Comparison of ENCODE assay signal across 2 cellular contexts in the genomic region with DNA sequence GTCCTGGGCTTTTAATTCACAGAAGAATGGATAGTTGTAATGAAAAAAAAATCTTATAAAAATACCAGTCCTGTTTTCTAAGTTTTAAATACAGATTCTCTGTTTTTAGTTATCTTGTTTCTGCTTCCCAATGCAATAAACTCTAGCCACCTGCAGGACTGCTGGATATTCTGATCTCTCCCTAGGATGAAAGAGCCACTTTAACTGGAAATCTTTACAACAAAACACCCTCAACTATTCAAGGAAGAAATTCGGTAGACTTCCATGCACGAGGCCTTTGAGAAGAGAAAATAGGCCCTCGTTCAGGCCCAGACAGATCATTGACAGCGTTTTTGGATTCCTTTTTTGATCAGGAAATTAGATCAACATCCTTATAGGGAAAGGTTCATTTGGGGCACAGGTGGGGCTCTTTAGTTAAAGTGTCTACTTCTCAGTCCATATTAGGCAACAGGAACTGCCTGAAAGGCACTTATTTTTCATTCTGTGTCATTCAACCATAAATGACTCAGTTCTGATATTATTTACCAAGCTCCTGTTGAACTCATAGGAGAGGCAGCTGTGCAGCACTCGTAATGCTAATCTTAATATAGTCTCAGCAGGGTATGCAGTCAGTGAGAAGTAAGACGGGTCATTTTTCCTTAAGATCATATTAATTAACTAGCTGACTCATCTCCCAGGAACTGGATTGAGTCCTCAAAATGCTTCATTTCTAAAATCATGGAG.
TF ChIP-seq lines count a peak whose summit lies in the region.

No MANE protein-coding gene starts in this region.

TF ChIP-seq in HEK293T, 16 proteins besides CTCF, POLR2A, EP300 and RAD21 (continued from another document):
- no peak for TF ChIP-seq ELF4 (IDR thresholded peaks at IDR 0.05)

TF ChIP-seq in GM23338, 12 proteins besides CTCF, POLR2A, EP300 and RAD21 (continued from another document):
- TF ChIP-seq, protein P1, sequence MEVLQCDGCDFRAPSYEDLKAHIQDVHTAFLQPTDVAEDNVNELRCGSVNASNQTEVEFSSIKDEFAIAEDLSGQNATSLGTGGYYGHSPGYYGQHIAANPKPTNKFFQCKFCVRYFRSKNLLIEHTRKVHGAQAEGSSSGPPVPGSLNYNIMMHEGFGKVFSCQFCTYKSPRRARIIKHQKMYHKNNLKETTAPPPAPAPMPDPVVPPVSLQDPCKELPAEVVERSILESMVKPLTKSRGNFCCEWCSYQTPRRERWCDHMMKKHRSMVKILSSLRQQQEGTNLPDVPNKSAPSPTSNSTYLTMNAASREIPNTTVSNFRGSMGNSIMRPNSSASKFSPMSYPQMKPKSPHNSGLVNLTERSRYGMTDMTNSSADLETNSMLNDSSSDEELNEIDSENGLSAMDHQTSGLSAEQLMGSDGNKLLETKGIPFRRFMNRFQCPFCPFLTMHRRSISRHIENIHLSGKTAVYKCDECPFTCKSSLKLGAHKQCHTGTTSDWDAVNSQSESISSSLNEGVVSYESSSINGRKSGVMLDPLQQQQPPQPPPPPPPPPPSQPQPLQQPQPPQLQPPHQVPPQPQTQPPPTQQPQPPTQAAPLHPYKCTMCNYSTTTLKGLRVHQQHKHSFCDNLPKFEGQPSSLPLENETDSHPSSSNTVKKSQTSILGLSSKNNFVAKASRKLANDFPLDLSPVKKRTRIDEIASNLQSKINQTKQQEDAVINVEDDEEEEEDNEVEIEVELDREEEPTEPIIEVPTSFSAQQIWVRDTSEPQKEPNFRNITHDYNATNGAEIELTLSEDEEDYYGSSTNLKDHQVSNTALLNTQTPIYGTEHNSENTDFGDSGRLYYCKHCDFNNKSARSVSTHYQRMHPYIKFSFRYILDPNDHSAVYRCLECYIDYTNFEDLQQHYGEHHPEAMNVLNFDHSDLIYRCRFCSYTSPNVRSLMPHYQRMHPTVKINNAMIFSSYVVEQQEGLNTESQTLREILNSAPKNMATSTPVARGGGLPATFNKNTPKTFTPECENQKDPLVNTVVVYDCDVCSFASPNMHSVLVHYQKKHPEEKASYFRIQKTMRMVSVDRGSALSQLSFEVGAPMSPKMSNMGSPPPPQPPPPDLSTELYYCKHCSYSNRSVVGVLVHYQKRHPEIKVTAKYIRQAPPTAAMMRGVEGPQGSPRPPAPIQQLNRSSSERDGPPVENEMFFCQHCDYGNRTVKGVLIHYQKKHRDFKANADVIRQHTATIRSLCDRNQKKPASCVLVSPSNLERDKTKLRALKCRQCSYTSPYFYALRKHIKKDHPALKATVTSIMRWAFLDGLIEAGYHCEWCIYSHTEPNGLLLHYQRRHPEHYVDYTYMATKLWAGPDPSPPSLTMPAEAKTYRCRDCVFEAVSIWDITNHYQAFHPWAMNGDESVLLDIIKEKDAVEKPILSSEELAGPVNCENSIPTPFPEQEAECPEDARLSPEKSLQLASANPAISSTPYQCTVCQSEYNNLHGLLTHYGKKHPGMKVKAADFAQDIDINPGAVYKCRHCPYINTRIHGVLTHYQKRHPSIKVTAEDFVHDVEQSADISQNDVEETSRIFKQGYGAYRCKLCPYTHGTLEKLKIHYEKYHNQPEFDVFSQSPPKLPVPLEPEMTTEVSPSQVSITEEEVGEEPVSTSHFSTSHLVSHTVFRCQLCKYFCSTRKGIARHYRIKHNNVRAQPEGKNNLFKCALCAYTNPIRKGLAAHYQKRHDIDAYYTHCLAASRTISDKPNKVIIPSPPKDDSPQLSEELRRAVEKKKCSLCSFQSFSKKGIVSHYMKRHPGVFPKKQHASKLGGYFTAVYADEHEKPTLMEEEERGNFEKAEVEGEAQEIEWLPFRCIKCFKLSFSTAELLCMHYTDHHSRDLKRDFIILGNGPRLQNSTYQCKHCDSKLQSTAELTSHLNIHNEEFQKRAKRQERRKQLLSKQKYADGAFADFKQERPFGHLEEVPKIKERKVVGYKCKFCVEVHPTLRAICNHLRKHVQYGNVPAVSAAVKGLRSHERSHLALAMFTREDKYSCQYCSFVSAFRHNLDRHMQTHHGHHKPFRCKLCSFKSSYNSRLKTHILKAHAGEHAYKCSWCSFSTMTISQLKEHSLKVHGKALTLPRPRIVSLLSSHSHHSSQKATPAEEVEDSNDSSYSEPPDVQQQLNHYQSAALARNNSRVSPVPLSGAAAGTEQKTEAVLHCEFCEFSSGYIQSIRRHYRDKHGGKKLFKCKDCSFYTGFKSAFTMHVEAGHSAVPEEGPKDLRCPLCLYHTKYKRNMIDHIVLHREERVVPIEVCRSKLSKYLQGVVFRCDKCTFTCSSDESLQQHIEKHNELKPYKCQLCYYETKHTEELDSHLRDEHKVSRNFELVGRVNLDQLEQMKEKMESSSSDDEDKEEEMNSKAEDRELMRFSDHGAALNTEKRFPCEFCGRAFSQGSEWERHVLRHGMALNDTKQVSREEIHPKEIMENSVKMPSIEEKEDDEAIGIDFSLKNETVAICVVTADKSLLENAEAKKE (CRISPR knock-in tag; IDR thresholded peaks at IDR 0.05) = no peak
- TF ChIP-seq STAT1 (IDR thresholded peaks at IDR 0.05; ENCODE audit: unreplicated experiment) = no peak
- TF ChIP-seq, protein P2, sequence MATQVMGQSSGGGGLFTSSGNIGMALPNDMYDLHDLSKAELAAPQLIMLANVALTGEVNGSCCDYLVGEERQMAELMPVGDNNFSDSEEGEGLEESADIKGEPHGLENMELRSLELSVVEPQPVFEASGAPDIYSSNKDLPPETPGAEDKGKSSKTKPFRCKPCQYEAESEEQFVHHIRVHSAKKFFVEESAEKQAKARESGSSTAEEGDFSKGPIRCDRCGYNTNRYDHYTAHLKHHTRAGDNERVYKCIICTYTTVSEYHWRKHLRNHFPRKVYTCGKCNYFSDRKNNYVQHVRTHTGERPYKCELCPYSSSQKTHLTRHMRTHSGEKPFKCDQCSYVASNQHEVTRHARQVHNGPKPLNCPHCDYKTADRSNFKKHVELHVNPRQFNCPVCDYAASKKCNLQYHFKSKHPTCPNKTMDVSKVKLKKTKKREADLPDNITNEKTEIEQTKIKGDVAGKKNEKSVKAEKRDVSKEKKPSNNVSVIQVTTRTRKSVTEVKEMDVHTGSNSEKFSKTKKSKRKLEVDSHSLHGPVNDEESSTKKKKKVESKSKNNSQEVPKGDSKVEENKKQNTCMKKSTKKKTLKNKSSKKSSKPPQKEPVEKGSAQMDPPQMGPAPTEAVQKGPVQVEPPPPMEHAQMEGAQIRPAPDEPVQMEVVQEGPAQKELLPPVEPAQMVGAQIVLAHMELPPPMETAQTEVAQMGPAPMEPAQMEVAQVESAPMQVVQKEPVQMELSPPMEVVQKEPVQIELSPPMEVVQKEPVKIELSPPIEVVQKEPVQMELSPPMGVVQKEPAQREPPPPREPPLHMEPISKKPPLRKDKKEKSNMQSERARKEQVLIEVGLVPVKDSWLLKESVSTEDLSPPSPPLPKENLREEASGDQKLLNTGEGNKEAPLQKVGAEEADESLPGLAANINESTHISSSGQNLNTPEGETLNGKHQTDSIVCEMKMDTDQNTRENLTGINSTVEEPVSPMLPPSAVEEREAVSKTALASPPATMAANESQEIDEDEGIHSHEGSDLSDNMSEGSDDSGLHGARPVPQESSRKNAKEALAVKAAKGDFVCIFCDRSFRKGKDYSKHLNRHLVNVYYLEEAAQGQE (IDR thresholded peaks at IDR 0.05; ENCODE audit: unreplicated experiment) = no peak
- no peak for TF ChIP-seq JUNB (IDR thresholded peaks at IDR 0.05; ENCODE audit: unreplicated experiment)
- TF ChIP-seq ZNF114 (CRISPR knock-in tag; IDR thresholded peaks at IDR 0.05) = no peak
